In genomic region chr11:134120143-134120850, GRCh38 we compare ENCODE assay signal across 10 cellular contexts. TPM values are rescaled to one million over a fixed set of nuclear protein-coding genes. Genes with fewer than 3 reads are reported as not detected.
DNase-seq lines count a peak whose midpoint lies in the region; ATAC-seq and TF ChIP-seq lines count a peak whose summit lies in the region.
"Had no signal": no experiment of that assay in that cellular context is flagged by ENCODE, and none has a peak within 500 bp of the region (broad histone marks: within the 10 kb centered on the region; RNA-seq: fewer than 3 reads in every experiment).

No MANE protein-coding gene starts in this region.

- no peak for ATAC-seq in HG02852 (IDR thresholded peaks at IDR 0.05; ENCODE audit: unreplicated experiment)
- ATAC-seq: GM12878 had no signal

- H3K27me3 Mint-ChIP-seq in chondrocyte (ENCODE audit: low read depth), result no peaks in the 10 kb centered on the region

- H3K27ac ChIP-seq in layer of hippocampus (ENCODE audit: low read depth, low read length), result peak overlapping the region; percentile 89

- peaks cover 77% of the 10 kb centered on the region for H3K4me1 Mint-ChIP-seq in chondrocyte (ENCODE audit: low read depth)

- peak overlapping the region; percentile 99 for H3K27ac Mint-ChIP-seq in chondrocyte (ENCODE audit: unreplicated experiment)

- no peaks in the 10 kb centered on the region for H3K27me3 ChIP-seq in layer of hippocampus (ENCODE audit: control insufficient read depth, insufficient read depth, low read length)

- H3K4me3 Mint-ChIP-seq in chondrocyte (ENCODE audit: unreplicated experiment), result peak overlapping the region; percentile 34

- DNase-seq in NCI-H1092 (lab: John Stamatoyannopoulos, UW) (peak; percentile 42), chondrocyte (ENCODE audit: low spot score) (no peak), stromal cell of bone marrow (ENCODE audit: low read depth) (peak; percentile 95), mesenteric fat pad (ENCODE audit: low spot score) (no peak), NCI-H128 (lab: John Stamatoyannopoulos, UW; ENCODE audit: unreplicated experiment) (no peak)
- no peak for DNase-seq in stimulated activated CD4-positive, alpha-beta T cell treated with anti-CD3 and anti-CD28 coated beads, Interleukin-1b, Interleukin-23, amount 100 ng/mL, for 48 hours
- DNase-seq: activated gamma-delta T cell treated with Interleukin-2 at 50 U/mL for 16 hours had no signal

- H3K9me3 Mint-ChIP-seq in chondrocyte (ENCODE audit: low read depth), result no peaks in the 10 kb centered on the region

- no peaks in the 10 kb centered on the region for H3K36me3 Mint-ChIP-seq in chondrocyte (ENCODE audit: low read depth)

- no peak for TF ChIP-seq CTCF in chondrocyte (IDR thresholded peaks at IDR 0.05)

RNA-seq across cellular contexts. Expression of gene JAM3, which starts 51.4 kb away (rescaled TPM):
- total RNA-seq in chondrocyte, result 94.2 to 185 TPM (median 105 TPM) in 3 replicates
- 18.9 TPM for total RNA-seq in mesenteric fat pad

Comparison
In these comparisons a context has a peak if more than half of its experiments do, and no peak if none do; other contexts are left out.
1. DNase-seq: peak in NCI-H1092 (single experiment) and stromal cell of bone marrow (single experiment); none in chondrocyte (single experiment), stimulated activated CD4-positive, alpha-beta T cell treated with anti-CD3 and anti-CD28 coated beads, Interleukin-1b, Interleukin-23, amount 100 ng/mL, for 48 hours (single experiment), mesenteric fat pad (single experiment) and NCI-H128 (single experiment).